In genomic region chr1:9476790-9477463, GRCh38 we compare ENCODE assay signal across 12 cellular contexts.
DNase-seq lines count a peak whose midpoint lies in the region; ATAC-seq and TF ChIP-seq lines count a peak whose summit lies in the region.
"Had no signal": no experiment of that assay in that cellular context is flagged by ENCODE, and none has a peak within 500 bp of the region (broad histone marks: within the 10 kb centered on the region; RNA-seq: fewer than 3 reads in every experiment).

No MANE protein-coding gene starts in this region.

- H3K4me1 Mint-ChIP-seq in activated CD4-positive, alpha-beta T cell treated with anti-CD3 and anti-CD28 coated beads for 36 hours = no peaks in the 10 kb centered on the region

- in situ Hi-C loops in gastrocnemius medialis (cut with MboI; ENCODE audit: low sequenced_read_pairs in 4 of 4) = loop anchor here in 1 of 4 donors (25.0 kb wide), 1 partner anchor 340 kb away; the partner anchor contains the start of gene GPR157

- TF ChIP-seq POLR2A in gastrocnemius medialis (IDR thresholded peaks at IDR 0.05) = no peak

- H3K27ac ChIP-seq in gastrocnemius medialis = peak overlapping the region in 1 of 4 donors; percentile 5
- no peak overlapping the region for H3K27ac ChIP-seq in effector memory CD4-positive, alpha-beta T cell (ENCODE audit: insufficient read depth, low read length, poor library complexity, severe bottlenecking)

- peak; percentile 74 for ATAC-seq in activated CD4-positive, alpha-beta T cell treated with anti-CD3 and anti-CD28 coated beads for 36 hours
- ATAC-seq in gastrocnemius medialis = peak; percentile 32 to 42

- peaks cover 2% of the 10 kb centered on the region for H3K27me3 Mint-ChIP-seq in activated CD4-positive, alpha-beta T cell treated with anti-CD3 and anti-CD28 coated beads for 36 hours

- peaks cover 0 to 8% (median 0%) of the 10 kb centered on the region in 3 donors for H3K27me3 ChIP-seq in gastrocnemius medialis
- H3K27me3 ChIP-seq in effector memory CD4-positive, alpha-beta T cell (replicated peaks; ENCODE audit: control insufficient read depth, insufficient read depth, low read length, poor library complexity, severe bottlenecking) = no peaks in the 10 kb centered on the region

- no peaks in the 10 kb centered on the region for H3K36me3 ChIP-seq in gastrocnemius medialis
- H3K36me3 ChIP-seq in effector memory CD4-positive, alpha-beta T cell (ENCODE audit: control insufficient read depth, insufficient read depth, low read length) = no peaks in the 10 kb centered on the region

- DNase-seq in activated CD4-positive, alpha-beta T cell treated with anti-CD3 and anti-CD28 coated beads for 36 hours = peak; percentile 20
- DNase-seq in activated CD4-positive, alpha-beta T cell treated with anti-CD3 and anti-CD28 coated beads for 1 hour = no peak
- DNase-seq in NCI-H526 treated with DMSO at 0.1 percent for 48 hours (lab: John Stamatoyannopoulos, UW) (peak; percentile 17), epithelial cell of esophagus (ENCODE audit: low read depth) (peak; percentile 98), gastrocnemius medialis (no peak), amygdala (lab: John Stamatoyannopoulos, UW) (no peak)
- no peak for DNase-seq in stimulated activated CD4-positive, alpha-beta T cell treated with anti-CD3 and anti-CD28 coated beads, Interleukin-2, amount 100 ng/mL, for 24 hours
- DNase-seq in effector memory CD4-positive, alpha-beta T cell = no peak
- DNase-seq: activated gamma-delta T cell treated with Interleukin-2 at 50 U/mL for 16 hours, head of caudate nucleus, NCI-H1930 had no signal

- no peaks in the 10 kb centered on the region for H3K9me3 ChIP-seq in gastrocnemius medialis
- H3K9me3 ChIP-seq in effector memory CD4-positive, alpha-beta T cell (ENCODE audit: control insufficient read depth, low read length) = no peaks in the 10 kb centered on the region

- TF ChIP-seq CTCF in epithelial cell of esophagus (IDR thresholded peaks at IDR 0.05; ENCODE audit: insufficient read depth, low read depth, low read length, missing control alignments) (no peak), gastrocnemius medialis (IDR thresholded peaks at IDR 0.05 in 4 of 5, conservative IDR thresholded peaks at IDR 0.05 in 1 of 5) (no peak)

- H3K4me3 ChIP-seq in epithelial cell of esophagus (ENCODE audit: low read length) = no peak overlapping the region
- no peak overlapping the region for H3K4me3 ChIP-seq in gastrocnemius medialis
- H3K4me3 ChIP-seq in effector memory CD4-positive, alpha-beta T cell (ENCODE audit: insufficient read depth, low read depth, low read length, poor library complexity, severe bottlenecking) = no peak overlapping the region

- intact Hi-C loops in activated CD4-positive, alpha-beta T cell treated with anti-CD3 and anti-CD28 coated beads for 36 hours (cut with DNase I, micrococcal nuclease) = no loop called here
- intact Hi-C loops in gastrocnemius medialis (cut with DNase I; ENCODE audit: low total_unique reads) = no loop called here

- H3K4me1 ChIP-seq in gastrocnemius medialis = no peaks in the 10 kb centered on the region
- H3K4me1 ChIP-seq in effector memory CD4-positive, alpha-beta T cell (ENCODE audit: control insufficient read depth, insufficient read depth, low read length, poor library complexity, severe bottlenecking) = no peaks in the 10 kb centered on the region

- H3K4me3 Mint-ChIP-seq in activated CD4-positive, alpha-beta T cell treated with anti-CD3 and anti-CD28 coated beads for 36 hours = no peak overlapping the region

- no peaks in the 10 kb centered on the region for H3K9me3 Mint-ChIP-seq in activated CD4-positive, alpha-beta T cell treated with anti-CD3 and anti-CD28 coated beads for 36 hours (ENCODE audit: low read depth)

- POLR2A ChIA-PET in activated CD4-positive, alpha-beta T cell treated with anti-CD3 and anti-CD28 coated beads for 36 hours (lab: Charles Lee) = interaction anchor here (0.5 kb wide), 1 partner anchor 156 kb away, joined by 3 read pairs; no protein-coding TSS in a partner anchor

- CTCF ChIA-PET in activated CD4-positive, alpha-beta T cell treated with anti-CD3 and anti-CD28 coated beads for 36 hours (lab: Charles Lee) = interaction anchor here (0.6 to 3.5 kb wide), 3 partner anchors 14 to 362 kb away, joined by 4 to 12 read pairs (median 8); no protein-coding TSS in a partner anchor

- no peak overlapping the region for H3K27ac Mint-ChIP-seq in activated CD4-positive, alpha-beta T cell treated with anti-CD3 and anti-CD28 coated beads for 36 hours
- H3K27ac Mint-ChIP-seq: progenitor cell of endocrine pancreas had no signal

- H3K36me3 Mint-ChIP-seq in activated CD4-positive, alpha-beta T cell treated with anti-CD3 and anti-CD28 coated beads for 36 hours (ENCODE audit: low read depth) = no peaks in the 10 kb centered on the region

Comparison
In these comparisons a context has a peak if more than half of its experiments do, and no peak if none do; other contexts are left out.
1. DNase-seq: peak in activated CD4-positive, alpha-beta T cell treated with anti-CD3 and anti-CD28 coated beads for 36 hours (single experiment), NCI-H526 treated with DMSO at 0.1 percent for 48 hours (single experiment) and epithelial cell of esophagus (single experiment); none in activated CD4-positive, alpha-beta T cell treated with anti-CD3 and anti-CD28 coated beads for 1 hour (single experiment), gastrocnemius medialis (0 of 2), amygdala (0 of 56), stimulated activated CD4-positive, alpha-beta T cell treated with anti-CD3 and anti-CD28 coated beads, Interleukin-2, amount 100 ng/mL, for 24 hours (0 of 2) and effector memory CD4-positive, alpha-beta T cell (0 of 3).